In genomic region chr6:99467509-99468106, GRCh38 we compare ENCODE assay signal across 8 cellular contexts. TPM values are rescaled to one million over a fixed set of nuclear protein-coding genes. Genes with fewer than 3 reads are reported as not detected.
DNase-seq lines count a peak whose midpoint lies in the region; TF ChIP-seq lines count a peak whose summit lies in the region.

No MANE protein-coding gene starts in this region.

- no peaks in the 10 kb centered on the region for H3K9me2 ChIP-seq in DOHH2 (replicated peaks; ENCODE audit: control insufficient read depth, low read length)

- H3K4me1 Mint-ChIP-seq in neural progenitor cell, result no peaks in the 10 kb centered on the region

- peaks cover 2% of the 10 kb centered on the region for H3K36me3 Mint-ChIP-seq in neural progenitor cell

- H3K9me3 ChIP-seq in DOHH2 (ENCODE audit: control insufficient read depth, insufficient read depth, low read length) (no peaks in the 10 kb centered on the region), neural progenitor cell (ENCODE audit: low read depth) (no peaks in the 10 kb centered on the region)

- H3K4me3 ChIP-seq in DOHH2 (ENCODE audit: low read length) (no peak overlapping the region), H7 (ENCODE audit: insufficient read depth, low read depth, low read length) (no peak overlapping the region), neural progenitor cell (no peak overlapping the region)

- H3K9ac ChIP-seq in neural progenitor cell, result no peak overlapping the region

- H3K27ac ChIP-seq in DOHH2 (ENCODE audit: low read depth, low read length) (no peak overlapping the region), neural progenitor cell (no peak overlapping the region)

- intact Hi-C loops in posterior cingulate gyrus (cut with DNase I), result loop anchor here (1.0 to 2.0 kb wide), 2 partner anchors 279 to 355 kb away; no protein-coding TSS in a partner anchor

- no peak overlapping the region for H2AFZ ChIP-seq in neural progenitor cell (replicated peaks)

- TF ChIP-seq CTCF in DOHH2 (IDR thresholded peaks at IDR 0.05; ENCODE audit: low read depth, low read length, poor library complexity, severe bottlenecking), result peak; percentile 54
- TF ChIP-seq CTCF in neural progenitor cell (IDR thresholded peaks at IDR 0.05), result peak; percentile 74

- DNase-seq in H7 (peak; percentile 22), NCI-H82 (lab: John Stamatoyannopoulos, UW) (peak; percentile 37), dermis microvascular lymphatic vessel endothelial cell (ENCODE audit: low read depth in 2 of 2) (peak; percentile 21 to 26), neural progenitor cell (ENCODE audit: low spot score) (peak; percentile 34), posterior cingulate gyrus (no peak)
- DNase-seq in activated CD4-positive, alpha-beta T cell treated with anti-CD3 and anti-CD28 coated beads for 48 hours, result no peak
- DNase-seq in stimulated activated CD4-positive, alpha-beta T cell treated with anti-CD3 and anti-CD28 coated beads, Interleukin-2, amount 100 ng/mL, for 24 hours, result no peak

- H3K27me3 Mint-ChIP-seq in neural progenitor cell (ENCODE audit: insufficient read depth, low read depth), result no peaks in the 10 kb centered on the region

- H3K4me2 ChIP-seq in DOHH2 (ENCODE audit: low read length) (no peak overlapping the region), neural progenitor cell (no peak overlapping the region)

- H3K9me3 Mint-ChIP-seq in neural progenitor cell, result no peaks in the 10 kb centered on the region

- H3F3A ChIP-seq in DOHH2 (ENCODE audit: control insufficient read depth, insufficient read depth) (peaks cover 8% of the 10 kb centered on the region), neural progenitor cell (ENCODE audit: low read depth) (no peaks in the 10 kb centered on the region)

- H3K79me2 ChIP-seq in DOHH2 (ENCODE audit: control insufficient read depth, low read length), result no peaks in the 10 kb centered on the region
- H3K79me2 ChIP-seq in neural progenitor cell (ENCODE audit: low read depth), result no peaks in the 10 kb centered on the region

- peaks cover 18% of the 10 kb centered on the region for H3K36me3 ChIP-seq in DOHH2 (ENCODE audit: control insufficient read depth, low read length)
- H3K36me3 ChIP-seq in H7 (replicated peaks; ENCODE audit: control insufficient read depth, insufficient read depth, low read length), result no peaks in the 10 kb centered on the region; the same call in none of the 2 replicates
- H3K36me3 ChIP-seq in neural progenitor cell, result no peaks in the 10 kb centered on the region

- H3K27ac Mint-ChIP-seq in neural progenitor cell, result no peak overlapping the region

- H4K20me1 ChIP-seq in DOHH2 (ENCODE audit: control insufficient read depth, insufficient read depth, low read depth, low read length) (no peaks in the 10 kb centered on the region), neural progenitor cell (ENCODE audit: low read depth) (no peaks in the 10 kb centered on the region)

- H3K27me3 ChIP-seq in DOHH2 (ENCODE audit: control insufficient read depth, low read length), result no peaks in the 10 kb centered on the region
- H3K27me3 ChIP-seq in H7 (ENCODE audit: control insufficient read depth, insufficient read depth, low read length), result no peaks in the 10 kb centered on the region
- no peaks in the 10 kb centered on the region for H3K27me3 ChIP-seq in neural progenitor cell

- no peaks in the 10 kb centered on the region for H3K4me1 ChIP-seq in DOHH2 (ENCODE audit: control insufficient read depth, low read length)
- no peaks in the 10 kb centered on the region for H3K4me1 ChIP-seq in neural progenitor cell

- no peak overlapping the region for H3K4me3 Mint-ChIP-seq in neural progenitor cell

RNA-seq across cellular contexts. Expression of gene PNISR, which starts 42.5 kb away (rescaled TPM):
- total RNA-seq in H7 (2014; rRNA removed; shearing (Covaris generic)), result 76.9 and 135 TPM in 2 replicates
- 27.7 and 37.3 TPM in 2 replicates for total RNA-seq in dermis microvascular lymphatic vessel endothelial cell
- total RNA-seq in neural progenitor cell (ENCODE audit: low replicate concordance), result 266 and 498 TPM in 2 replicates

RNA-seq across cellular contexts. Expression of gene USP45, which starts 47.6 kb away (rescaled TPM):
- 17.3 and 34.6 TPM in 2 replicates for total RNA-seq in H7 (2014; rRNA removed; shearing (Covaris generic))
- 10.1 TPM in 2 replicates for total RNA-seq in dermis microvascular lymphatic vessel endothelial cell
- total RNA-seq in neural progenitor cell (ENCODE audit: low replicate concordance), result 21.4 and 32.2 TPM in 2 replicates

Comparison
In these comparisons a context has a peak if more than half of its experiments do, and no peak if none do; other contexts are left out.
1. DNase-seq: peak in H7 (single experiment), NCI-H82 (single experiment), dermis microvascular lymphatic vessel endothelial cell (2 of 2) and neural progenitor cell (single experiment); none in posterior cingulate gyrus (0 of 10), activated CD4-positive, alpha-beta T cell treated with anti-CD3 and anti-CD28 coated beads for 48 hours (single experiment) and stimulated activated CD4-positive, alpha-beta T cell treated with anti-CD3 and anti-CD28 coated beads, Interleukin-2, amount 100 ng/mL, for 24 hours (0 of 2).